In the genomic region with DNA sequence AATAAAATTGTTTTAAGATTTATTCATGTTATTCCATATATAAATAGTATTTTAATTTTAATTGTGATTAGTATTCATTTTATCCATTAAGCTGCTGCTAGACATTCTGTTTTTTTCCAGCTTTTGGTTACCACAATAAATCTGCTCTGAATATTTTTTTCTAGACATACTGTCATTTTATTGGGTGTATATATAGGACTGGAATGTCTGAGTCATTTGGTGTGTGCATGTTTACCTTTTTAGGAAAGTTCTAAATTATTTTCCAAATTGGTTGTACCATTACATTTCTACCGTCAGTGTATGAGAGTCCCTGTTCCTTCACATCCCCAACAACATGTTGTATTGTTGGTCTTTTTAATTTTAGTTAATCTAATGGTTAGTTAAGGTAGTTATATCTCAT, we compare ENCODE assay signal across 10 cellular contexts.
"Had no signal": no experiment of that assay in that cellular context is flagged by ENCODE, and none has a peak within 500 bp of the region (broad histone marks: within the 10 kb centered on the region; RNA-seq: fewer than 3 reads in every experiment).

No MANE protein-coding gene starts in this region.

- ATAC-seq: HCT116, HepG2, K562 had no signal

- H3K4me1 ChIP-seq: HAP-1 had no signal

- H3K4me3 ChIP-seq: GM23248, HAP-1, K562 had no signal

- H3K36me3 ChIP-seq: HAP-1 had no signal

- H3K27ac ChIP-seq: GM23248 had no signal

- H3K9ac ChIP-seq: GM23248 had no signal

- DNase-seq: GM23248, GOT3, H7, HFFc6, IMR-90, KG1 had no signal

- H3K9me3 ChIP-seq: HAP-1 had no signal

- H2AFZ ChIP-seq: GM23248 had no signal
